ENCODE assay signal across 23 cellular contexts in the genomic region with DNA sequence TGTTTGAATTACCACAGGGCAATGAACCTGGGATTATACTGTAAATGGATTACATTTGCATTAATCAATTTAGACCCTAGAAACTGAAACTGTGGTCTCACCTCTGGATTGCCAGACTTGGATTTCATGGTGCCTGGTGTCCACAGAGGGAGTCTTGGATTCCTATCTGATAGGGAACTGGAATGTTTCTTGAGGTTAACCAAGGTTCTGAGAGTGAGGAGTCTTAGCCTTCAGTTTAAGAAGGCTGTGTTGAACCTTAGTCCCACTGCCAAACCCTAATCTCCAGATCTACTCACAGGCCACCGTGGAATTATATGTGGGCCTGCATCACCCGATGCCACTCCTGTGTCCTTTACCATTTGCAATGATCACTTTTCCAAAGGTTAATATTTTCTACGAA.
"Had no signal": no experiment of that assay in that cellular context is flagged by ENCODE, and none has a peak within 500 bp of the region (broad histone marks: within the 10 kb centered on the region; RNA-seq: fewer than 3 reads in every experiment).

No MANE protein-coding gene starts in this region.

- H3K9me3 ChIP-seq: lower lobe of right lung, vagina had no signal

- H3K4me3 ChIP-seq: lower lobe of right lung, vagina had no signal

- H3K27ac ChIP-seq: foreskin keratinocyte, lower lobe of right lung, vagina, WERI-Rb-1 had no signal

- H3K4me1 ChIP-seq: lower lobe of right lung had no signal

- H3K4me1 Mint-ChIP-seq: neural crest cell had no signal

- DNase-seq: activated CD4-positive, alpha-beta T cell treated with anti-CD3 and anti-CD28 coated beads for 1 hour; activated CD4-positive, alpha-beta T cell treated with anti-CD3 and anti-CD28 coated beads, Interleukin-2, amount 50 U/mL, for 1 hour; activated CD8-positive, alpha-beta T cell treated with anti-CD3 and anti-CD28 coated beads, Interleukin-2, amount 10 ng/mL, durations not matched to agents 7 days and 5 days; activated gamma-delta T cell treated with Interleukin-2 at 50 U/mL for 16 hours; activated T-cell treated with anti-CD3 and anti-CD28 coated beads, Interleukin-2, amount 50 U/mL, for 1 hour; aorta; cerebellar nuclear complex; foreskin keratinocyte; lower lobe of right lung; naive B cell; occipital lobe; posterior cingulate gyrus; stimulated activated CD4-positive, alpha-beta T cell treated with anti-CD3 and anti-CD28 coated beads, Interleukin-2, amount 100 ng/mL, for 48 hours; stimulated activated CD8-positive, alpha-beta memory T cell treated with anti-CD3 and anti-CD28 coated beads, Interleukin-4, amount 100 ng/mL, for 48 hours; stimulated activated naive B cell treated with anti-CD40 and anti-IgM and Interleukin-4, amounts not matched to agents 10 μg/mL and 1 μg/mL and 100 μg/mL, for 72 hours; WERI-Rb-1 had no signal

- H3K27me3 Mint-ChIP-seq: activated naive CD4-positive, alpha-beta T cell treated with anti-CD3 and anti-CD28 coated beads, Interleukin-2, amount 50 U/mL, for 24 hours; naive B cell; stimulated activated naive B cell treated with anti-CD40 and anti-IgM and Interleukin-4, amounts not matched to agents 10 μg/mL and 1 μg/mL and 100 μg/mL, for 72 hours; type B pancreatic cell had no signal

- H3K4me3 Mint-ChIP-seq: activated CD8-positive, alpha-beta T cell treated with anti-CD3 and anti-CD28 coated beads, Interleukin-2, amount 10 ng/mL, durations not matched to agents 7 days and 5 days; activated naive CD4-positive, alpha-beta T cell treated with anti-CD3 and anti-CD28 coated beads, Interleukin-2, amount 50 U/mL, for 24 hours; naive B cell; neural crest cell; stimulated activated naive B cell treated with anti-CD40 and anti-IgM and Interleukin-4, amounts not matched to agents 10 μg/mL and 1 μg/mL and 100 μg/mL, for 72 hours; T-helper 2 cell treated with Interferon-gamma antibody and Interleukin-4, amounts not matched to agents 5 μg/mL and 100 μg/mL, for 36 hours; type B pancreatic cell had no signal

- H3K36me3 ChIP-seq: lower lobe of right lung, vagina, WERI-Rb-1 had no signal

- H3K9me3 Mint-ChIP-seq: activated naive CD4-positive, alpha-beta T cell treated with anti-CD3 and anti-CD28 coated beads, Interleukin-2, amount 50 U/mL, for 24 hours; naive B cell; neural crest cell; stimulated activated naive B cell treated with anti-CD40 and anti-IgM and Interleukin-4, amounts not matched to agents 10 μg/mL and 1 μg/mL and 100 μg/mL, for 72 hours; T-helper 2 cell treated with Interferon-gamma antibody and Interleukin-4, amounts not matched to agents 5 μg/mL and 100 μg/mL, for 36 hours; type B pancreatic cell had no signal

- ATAC-seq: activated CD8-positive, alpha-beta T cell treated with anti-CD3 and anti-CD28 coated beads, Interleukin-2, amount 10 ng/mL, durations not matched to agents 7 days and 5 days; foreskin keratinocyte; left lobe of liver; lower lobe of right lung; sciatic nerve; stimulated activated naive B cell treated with anti-CD40 and anti-IgM and Interleukin-4, amounts not matched to agents 10 μg/mL and 1 μg/mL and 100 μg/mL, for 72 hours had no signal

- H3K27ac Mint-ChIP-seq: activated CD8-positive, alpha-beta T cell treated with anti-CD3 and anti-CD28 coated beads, Interleukin-2, amount 10 ng/mL, durations not matched to agents 7 days and 5 days; activated naive CD4-positive, alpha-beta T cell treated with anti-CD3 and anti-CD28 coated beads, Interleukin-2, amount 50 U/mL, for 24 hours; naive B cell; stimulated activated naive B cell treated with anti-CD40 and anti-IgM and Interleukin-4, amounts not matched to agents 10 μg/mL and 1 μg/mL and 100 μg/mL, for 72 hours; T-helper 2 cell treated with Interferon-gamma antibody and Interleukin-4, amounts not matched to agents 5 μg/mL and 100 μg/mL, for 36 hours; type B pancreatic cell had no signal

- H3K27me3 ChIP-seq: foreskin keratinocyte, vagina had no signal
